ENCODE assay signal across 28 cellular contexts in genomic region chr3:38019658-38020341, GRCh38. TPM values are rescaled to one million over a fixed set of nuclear protein-coding genes. Genes with fewer than 3 reads are reported as not detected.
DNase-seq lines count a peak whose midpoint lies in the region; ATAC-seq and TF ChIP-seq lines count a peak whose summit lies in the region.
"Had no signal": no experiment of that assay in that cellular context is flagged by ENCODE, and none has a peak within 500 bp of the region (broad histone marks: within the 10 kb centered on the region; RNA-seq: fewer than 3 reads in every experiment).

No MANE protein-coding gene starts in this region.

- H3K36me3 ChIP-seq in CD8-positive, alpha-beta memory T cell (ENCODE audit: insufficient read depth, low read length), result peaks cover 20% of the 10 kb centered on the region
- H3K36me3 ChIP-seq in sigmoid colon, result peaks cover 12 to 47% (median 22%) of the 10 kb centered on the region in 4 donors
- H3K36me3 ChIP-seq: SJCRH30 had no signal

- peaks cover 23% of the 10 kb centered on the region for H3K4me1 ChIP-seq in CD8-positive, alpha-beta memory T cell (ENCODE audit: insufficient read depth, low read length)
- H3K4me1 ChIP-seq in sigmoid colon, result peaks cover 0 to 10% (median 5%) of the 10 kb centered on the region in 4 donors
- H3K4me1 ChIP-seq: A549, SJCRH30 had no signal

- H3K4me1 Mint-ChIP-seq in CD8-positive, alpha-beta memory T cell, result peaks cover 29 to 43% (median 39%) of the 10 kb centered on the region in 3 donors
- peaks cover 8% of the 10 kb centered on the region for H3K4me1 Mint-ChIP-seq in endothelial cell (ENCODE audit: unreplicated experiment)

- no peak overlapping the region for H3K4me3 ChIP-seq in CD8-positive, alpha-beta memory T cell (ENCODE audit: low read length)
- no peak overlapping the region for H3K4me3 ChIP-seq in sigmoid colon
- H3K4me3 ChIP-seq: A549, lower lobe of right lung, SJCRH30, thoracic aorta, vagina had no signal

- CTCF ChIA-PET in CD8-positive, alpha-beta memory T cell (lab: Charles Lee), result interaction anchor here (1.2 to 4.1 kb wide), 5 partner anchors 15 to 46 kb away, joined by 3 to 20 read pairs (median 5); no protein-coding TSS in a partner anchor

- H3K9me3 Mint-ChIP-seq in CD8-positive, alpha-beta memory T cell, result peaks cover 0 to 5% (median 4%) of the 10 kb centered on the region in 5 donors
- no peaks in the 10 kb centered on the region for H3K9me3 Mint-ChIP-seq in endothelial cell (ENCODE audit: unreplicated experiment)

- H3K27ac ChIP-seq in CD8-positive, alpha-beta memory T cell (ENCODE audit: low read depth, low read length), result peak overlapping the region; percentile 49
- no peak overlapping the region for H3K27ac ChIP-seq in sigmoid colon
- H3K27ac ChIP-seq: A549, lower lobe of right lung, SJCRH30, thoracic aorta, vagina had no signal

- no peak for ATAC-seq in activated CD4-positive, CD25-positive, alpha-beta regulatory T cell treated with anti-CD3 and anti-CD28 coated beads, Interleukin-2, amount 50 U/mL, for 24 hours
- ATAC-seq in GM18505 (IDR thresholded peaks at IDR 0.05; ENCODE audit: unreplicated experiment), result no peak
- ATAC-seq: A549; lower lobe of right lung; stimulated activated naive CD8-positive, alpha-beta T cell treated with anti-CD3 and anti-CD28 coated beads, Interleukin-15, Interleukin-2, amounts not matched to agents 100 U/mL and 50 U/mL, for 24 hours had no signal

- intact Hi-C loops in sigmoid colon (cut with DNase I), result no loop called here

- TF ChIP-seq EP300 in sigmoid colon (IDR thresholded peaks at IDR 0.05), result no peak

- no peak for TF ChIP-seq CTCF in endothelial cell (IDR thresholded peaks at IDR 0.05; ENCODE audit: unreplicated experiment)
- no peak for TF ChIP-seq CTCF in sigmoid colon (IDR thresholded peaks at IDR 0.05)

- peaks cover 25 to 72% (median 36%) of the 10 kb centered on the region in 3 donors for H3K36me3 Mint-ChIP-seq in CD8-positive, alpha-beta memory T cell
- H3K36me3 Mint-ChIP-seq in endothelial cell (ENCODE audit: low read depth, unreplicated experiment), result peaks cover 32% of the 10 kb centered on the region

- 75 to 90% methylated on average over 10 of the region's 10 CpGs for WGBS in sigmoid colon, 2 donors

- DNase-seq in activated CD4-positive, CD25-positive, alpha-beta regulatory T cell treated with anti-CD3 and anti-CD28 coated beads, Interleukin-2, amount 50 U/mL, for 72 hours, result peak; percentile 12
- peak in 1 of 5 donors; percentile 20 for DNase-seq in CD8-positive, alpha-beta memory T cell
- DNase-seq in endothelial cell (ENCODE audit: low spot score) (no peak), sigmoid colon (peak; percentile 62), dedifferentiated amniotic fluid mesenchymal stem cell (ENCODE audit: extremely low spot score) (no peak), midbrain (lab: John Stamatoyannopoulos, UW) (no peak)
- DNase-seq: activated B cell treated with CpG ODN at 0.5 μM for 24 hours; activated T-cell treated with anti-CD3 and anti-CD28 coated beads for 4 hours; AML-193; DMS153; effector CD4-positive, alpha-beta T cell; erythroblast; NCI-H1092 treated with DMSO at 0.1 percent for 48 hours; NCI-H187; NCI-H2227 treated with DMSO at 0.1 percent for 48 hours; NCI-H69; nephron progenitor cell; SJCRH30; stimulated activated CD4-positive, alpha-beta T cell treated with anti-CD3 and anti-CD28 coated beads, Interleukin-15, amount 100 ng/mL, for 24 hours; stimulated activated naive CD8-positive, alpha-beta T cell treated with anti-CD3 and anti-CD28 coated beads, Interleukin-15, Interleukin-2, amounts not matched to agents 100 U/mL and 50 U/mL, for 24 hours had no signal

- H3K27ac Mint-ChIP-seq in CD8-positive, alpha-beta memory T cell, result peak overlapping the region in 6 of 8 donors; percentile 18 to 34 (median 26)
- H3K27ac Mint-ChIP-seq in endothelial cell (ENCODE audit: unreplicated experiment), result peak overlapping the region; percentile 52
- H3K27ac Mint-ChIP-seq: activated B cell treated with CpG ODN at 0.5 μM for 24 hours, brain, nephron progenitor cell had no signal

- no peak overlapping the region for H3K4me3 Mint-ChIP-seq in CD8-positive, alpha-beta memory T cell
- H3K4me3 Mint-ChIP-seq in endothelial cell (ENCODE audit: unreplicated experiment), result no peak overlapping the region
- H3K4me3 Mint-ChIP-seq: activated B cell treated with CpG ODN at 0.5 μM for 24 hours, brain, nephron progenitor cell had no signal

- H3K27me3 Mint-ChIP-seq in CD8-positive, alpha-beta memory T cell, result no peaks in the 10 kb centered on the region
- H3K27me3 Mint-ChIP-seq in endothelial cell (ENCODE audit: unreplicated experiment), result peaks cover 21% of the 10 kb centered on the region
- H3K27me3 Mint-ChIP-seq: activated B cell treated with CpG ODN at 0.5 μM for 24 hours had no signal

- no peaks in the 10 kb centered on the region for H3K9me3 ChIP-seq in CD8-positive, alpha-beta memory T cell (ENCODE audit: low read length)
- H3K9me3 ChIP-seq in sigmoid colon, result peaks cover 0 to 2% (median 0%) of the 10 kb centered on the region in 4 donors
- H3K9me3 ChIP-seq: SJCRH30, thoracic aorta, vagina had no signal

- H3K27me3 ChIP-seq in CD8-positive, alpha-beta memory T cell (ENCODE audit: insufficient read depth, low read length, poor library complexity, severe bottlenecking), result no peaks in the 10 kb centered on the region
- no peaks in the 10 kb centered on the region for H3K27me3 ChIP-seq in sigmoid colon
- H3K27me3 ChIP-seq: SJCRH30, vagina had no signal

- TF ChIP-seq POLR2A in sigmoid colon (IDR thresholded peaks at IDR 0.05), result no peak
- TF ChIP-seq POLR2A in GM18505 (IDR thresholded peaks at IDR 0.05; ENCODE audit: borderline replicate concordance, extremely low read depth, insufficient read depth, insufficient read length), result no peak

- POLR2A ChIA-PET in CD8-positive, alpha-beta memory T cell (lab: Charles Lee), result interaction anchor here (1.2 kb wide), 1 partner anchor 13 kb away, joined by 3 read pairs; no protein-coding TSS in a partner anchor

RNA-seq across cellular contexts. Expression of gene PLCD1, which starts 9.6 kb away (rescaled TPM):
- total RNA-seq in CD8-positive, alpha-beta memory T cell, result 10 to 100 TPM; 12.8 to 18.5 TPM
- polyA plus RNA-seq in CD8-positive, alpha-beta memory T cell, result 36.4 TPM
- total RNA-seq in endothelial cell (ENCODE audit: unreplicated experiment), result 22.4 TPM
- total RNA-seq in sigmoid colon, result 10 to 100 TPM; 10.3 to 22.7 (median 14.2) TPM
- 100 to 1,000 TPM in 1 of 3 donors, 10 to 100 TPM in 2; 29.0 to 139 (median 85.9) TPM for polyA plus RNA-seq in sigmoid colon

RNA-seq across cellular contexts. Expression of gene DLEC1, which starts 19.2 kb away (rescaled TPM):
- total RNA-seq in CD8-positive, alpha-beta memory T cell, result 1 to 10 TPM; 1.0 to 1.3 TPM
- 0.56 TPM for polyA plus RNA-seq in CD8-positive, alpha-beta memory T cell
- 0.62 TPM for total RNA-seq in endothelial cell (ENCODE audit: unreplicated experiment)
- total RNA-seq in sigmoid colon, result under 1 TPM; 0.16 to 0.41 (median 0.32) TPM
- polyA plus RNA-seq in sigmoid colon, result under 1 TPM; 0.42 to 0.60 (median 0.46) TPM
- total RNA-seq: G401, SJCRH30 had no signal

RNA-seq across cellular contexts. Expression of gene VILL, which starts 29.2 kb away (rescaled TPM):
- total RNA-seq in CD8-positive, alpha-beta memory T cell, result 10 to 100 TPM; 14.7 to 15.8 TPM
- 16.8 TPM for polyA plus RNA-seq in CD8-positive, alpha-beta memory T cell
- total RNA-seq in endothelial cell (ENCODE audit: unreplicated experiment), result 13.7 TPM
- 1 to 10 TPM; 5.3 to 8.3 (median 6.6) TPM for total RNA-seq in sigmoid colon
- polyA plus RNA-seq in sigmoid colon, result 100 to 1,000 TPM in 1 of 3 donors, 10 to 100 TPM in 2; 81.7 to 175 (median 97.0) TPM

Comparison
In these comparisons a context has a peak if more than half of its experiments do, and no peak if none do; other contexts are left out.
1. DNase-seq: peak in activated CD4-positive, CD25-positive, alpha-beta regulatory T cell treated with anti-CD3 and anti-CD28 coated beads, Interleukin-2, amount 50 U/mL, for 72 hours (single experiment) and sigmoid colon (single experiment); none in endothelial cell (single experiment), dedifferentiated amniotic fluid mesenchymal stem cell (single experiment) and midbrain (single experiment).